8 cellular contexts compared by ENCODE assay signal in genomic region chr19:48469056-48469881, GRCh38. TPM values are rescaled to one million over a fixed set of nuclear protein-coding genes. Genes with fewer than 3 reads are reported as not detected.
DNase-seq lines count a peak whose midpoint lies in the region; ATAC-seq, FAIRE-seq and TF ChIP-seq lines count a peak whose summit lies in the region.

TSS of gene CYTH2 (plus strand) at chr19:48469369. CDS start at chr19:48469508, 139 bp downstream.

- peak within 1 kb of the TSS; percentile 82 for H3K4me3 ChIP-seq in A549
- H3K4me3 ChIP-seq in iPS-18c (ENCODE audit: insufficient read depth, low read depth, low read length) = peak within 1 kb of the TSS; percentile 97
- H3K4me3 ChIP-seq in small intestine (ENCODE audit: low read depth in 1 of 2, low read length in 2 of 2) = peak within 1 kb of the TSS; percentile 81 to 90

- no peak for TF ChIP-seq EP300 in A549 (IDR thresholded peaks at IDR 0.05)

- no peaks in the 10 kb centered on the region for H3K9me3 ChIP-seq in A549
- H3K9me3 ChIP-seq in iPS-18c (ENCODE audit: control insufficient read depth, insufficient read depth, low read length) = no peaks in the 10 kb centered on the region
- no peaks in the 10 kb centered on the region for H3K9me3 ChIP-seq in small intestine (ENCODE audit: control insufficient read depth, low read depth)

- H3K27ac ChIP-seq in A549 (peak within 1 kb of the TSS; percentile 94 to 96), VCaP (peak within 1 kb of the TSS; percentile 99), small intestine (ENCODE audit: low read depth in 1 of 2, low read length in 1 of 2) (peak within 1 kb of the TSS; percentile 89 to 95)

- no peaks in the 10 kb centered on the region for H3K27me3 ChIP-seq in small intestine (ENCODE audit: control insufficient read depth in 2 of 2, insufficient read depth in 2 of 2, low read length in 2 of 2)

- DNase-seq in A549 (ENCODE audit: low read depth in 1 of 2, low spot score in 1 of 2) (peak; percentile 98 to 100), NCI-H2196 (lab: John Stamatoyannopoulos, UW; ENCODE audit: unreplicated experiment) (peak; percentile 100), T47D (ENCODE audit: low read depth in 1 of 2, low spot score in 1 of 2) (peak; percentile 89 to 99), small intestine (peak; percentile 100)

- H3K4me1 ChIP-seq in A549 = peaks cover 24% of the 10 kb centered on the region
- H3K4me1 ChIP-seq in small intestine (ENCODE audit: control insufficient read depth in 2 of 2, insufficient read depth in 1 of 2, low read depth in 1 of 2, low read length in 1 of 2) = peaks cover 4 to 8% of the 10 kb centered on the region in 2 donors

- 2% methylated on average over 48 of the region's 87 CpGs for WGBS in A549 (ENCODE audit: missing lambda C conversion rate)
- WGBS in small intestine, 3 donors = 1% methylated on average over 64 to 87 of the region's 87 CpGs

- POLR2A ChIA-PET in A549 (lab: Yijun Ruan, JAX) = interaction anchor here (0.5 to 1.8 kb wide), 4 partner anchors 12 to 23 kb away, joined by 3 to 6 read pairs (median 4); no protein-coding TSS in a partner anchor

- no peak for TF ChIP-seq CTCF in A549 (IDR thresholded peaks at IDR 0.05)
- no peak for TF ChIP-seq CTCF in VCaP (conservative IDR thresholded peaks at IDR 0.05)

- CTCF ChIA-PET in A549 (lab: Yijun Ruan, JAX) = interaction anchor here (0.7 to 2.2 kb wide), 11 partner anchors 12 to 148 kb away, joined by 3 to 16 read pairs (median 4); partner anchors contain the start of gene KDELR1

- TF ChIP-seq RAD21 in A549 (conservative IDR thresholded peaks at IDR 0.05 in 1 of 2, IDR thresholded peaks at IDR 0.05 in 1 of 2) = no peak; a peak in 2 of 5 replicates

- peak within 1 kb of the TSS; percentile 84 for H3K4me2 ChIP-seq in A549

- peak; percentile 81 for TF ChIP-seq POLR2A in A549 (IDR thresholded peaks at IDR 0.05; ENCODE audit: low read length)

- ATAC-seq in A549 = peak; percentile 87 to 95
- peak; percentile 90 for ATAC-seq in GM18870 (IDR thresholded peaks at IDR 0.05; ENCODE audit: unreplicated experiment)
- ATAC-seq in HG03135 (IDR thresholded peaks at IDR 0.05; ENCODE audit: unreplicated experiment) = peak; percentile 91

- in situ Hi-C loops in T47D (cut with HindIII; ENCODE audit: low pct_unique_long_range_greater_than_20kb, low sequenced_read_pairs) = no loop called here

- peaks cover 5 to 18% of the 10 kb centered on the region in 2 donors for H3K36me3 ChIP-seq in small intestine (ENCODE audit: control insufficient read depth in 2 of 2, insufficient read depth in 2 of 2, low read length in 2 of 2)

- no peak for FAIRE-seq in A549 (lab: Jason Lieb, UNC)
- FAIRE-seq in small intestine (lab: Jason Lieb, UNC) = no peak

TF ChIP-seq in A549, 52 proteins besides CTCF, POLR2A, EP300 and RAD21 (continues in another document):
- TF ChIP-seq ZC3H11A (IDR thresholded peaks at IDR 0.05) = no peak
- peak; percentile 28; the same call in 2 of the 3 replicates for TF ChIP-seq BCL3 (IDR thresholded peaks at IDR 0.05)
- TF ChIP-seq USF2 (IDR thresholded peaks at IDR 0.05) = peak; percentile 40; the same call in 1 of the 2 replicates
- peak; percentile 77; the same call in 1 of the 2 replicates for TF ChIP-seq MAZ (IDR thresholded peaks at IDR 0.05; ENCODE audit: borderline replicate concordance, low read depth, low read length)
- no peak for TF ChIP-seq FOSL2 (IDR thresholded peaks at IDR 0.05)
- TF ChIP-seq FOSL2 (CRISPR knock-in tag; IDR thresholded peaks at IDR 0.05) = 0 out of 2 replicates have a peak, but pooled peaks have one; percentile 10
- peak; percentile 96 for TF ChIP-seq TP53 (CRISPR knock-in tag; IDR thresholded peaks at IDR 0.05)
- peak; percentile 96 for TF ChIP-seq PHF8 (IDR thresholded peaks at IDR 0.05; ENCODE audit: borderline replicate concordance, low read depth)
- no peak for TF ChIP-seq NPAS2 (CRISPR knock-in tag; IDR thresholded peaks at IDR 0.05; ENCODE audit: borderline replicate concordance)
- TF ChIP-seq JUNB (IDR thresholded peaks at IDR 0.05) = no peak
- no peak for TF ChIP-seq MAFK (IDR thresholded peaks at IDR 0.05; ENCODE audit: partially characterized antibody)
- TF ChIP-seq TFCP2L1 (CRISPR knock-in tag; IDR thresholded peaks at IDR 0.05) = peak; percentile 80; the same call in 1 of the 2 replicates
- no peak for TF ChIP-seq HDAC2 (IDR thresholded peaks at IDR 0.05)
- TF ChIP-seq EHF (CRISPR knock-in tag; IDR thresholded peaks at IDR 0.05) = no peak
- TF ChIP-seq RARB (CRISPR knock-in tag; IDR thresholded peaks at IDR 0.05) = peak; percentile 73; the same call in 1 of the 2 replicates
- TF ChIP-seq REST (IDR thresholded peaks at IDR 0.05) = 0 out of 2 replicates have a peak, but pooled peaks have one; percentile 25
- TF ChIP-seq SMC3 (IDR thresholded peaks at IDR 0.05) = peak; percentile 30; the same call in 1 of the 3 replicates
- no peak for TF ChIP-seq FOXS1 (CRISPR knock-in tag; IDR thresholded peaks at IDR 0.05)
- no peak for TF ChIP-seq FOSB (CRISPR knock-in tag; IDR thresholded peaks at IDR 0.05)
- 0 out of 2 replicates have a peak, but pooled peaks have one; percentile 45 for TF ChIP-seq HOXB5 (CRISPR knock-in tag; IDR thresholded peaks at IDR 0.05)
- no peak for TF ChIP-seq KDM1A (IDR thresholded peaks at IDR 0.05; ENCODE audit: low read depth)
- TF ChIP-seq HEYL (CRISPR knock-in tag; IDR thresholded peaks at IDR 0.05) = no peak
- TF ChIP-seq HES2 (IDR thresholded peaks at IDR 0.05) = no peak
- TF ChIP-seq PBX3 (IDR thresholded peaks at IDR 0.05) = peak; percentile 100
- TF ChIP-seq RFX5 (IDR thresholded peaks at IDR 0.05) = peak; percentile 63; the same call in 1 of the 2 replicates
- TF ChIP-seq ZFP36 (IDR thresholded peaks at IDR 0.05; ENCODE audit: borderline replicate concordance, partially characterized antibody) = no peak
- no peak for TF ChIP-seq CEBPB (IDR thresholded peaks at IDR 0.05)

RNA-seq across cellular contexts. Expression of gene CYTH2, which starts in this region (rescaled TPM):
- 33.4 and 36.9 TPM in 2 replicates for polyA plus RNA-seq in A549 (2011; rRNA removed)
- 48.4 and 61.1 TPM in 2 replicates for polyA plus RNA-seq in A549 (2012; cell fraction: cytosol; rRNA removed)
- 158 and 205 TPM in 2 replicates for polyA plus RNA-seq in A549 (2012; cell fraction: nucleus; rRNA removed)
- polyA plus RNA-seq in A549 (2017; fragmentation: RNase III; extraction: RNeasy Plus Mini Kit Qiagen cat#74134 plus additional on column Dnase treatment) = 42.3 to 55.4 TPM (median 50.5 TPM) in 3 replicates
- 49.4 and 52.6 TPM in 2 replicates for polyA minus RNA-seq in A549 (2011; rRNA and poly(A)+ RNA removed)
- 10 to 100 TPM; 44.3 to 55.1 (median 54.6) TPM for polyA plus RNA-seq in small intestine

Comparison
In these comparisons a context has a peak if more than half of its experiments do, and no peak if none do; other contexts are left out.
1. Peak in every context shown above with its lines: DNase-seq, ATAC-seq, H3K4me3 ChIP-seq and H3K27ac ChIP-seq.